ENCODE assay signal across 8 cellular contexts in the genomic region with DNA sequence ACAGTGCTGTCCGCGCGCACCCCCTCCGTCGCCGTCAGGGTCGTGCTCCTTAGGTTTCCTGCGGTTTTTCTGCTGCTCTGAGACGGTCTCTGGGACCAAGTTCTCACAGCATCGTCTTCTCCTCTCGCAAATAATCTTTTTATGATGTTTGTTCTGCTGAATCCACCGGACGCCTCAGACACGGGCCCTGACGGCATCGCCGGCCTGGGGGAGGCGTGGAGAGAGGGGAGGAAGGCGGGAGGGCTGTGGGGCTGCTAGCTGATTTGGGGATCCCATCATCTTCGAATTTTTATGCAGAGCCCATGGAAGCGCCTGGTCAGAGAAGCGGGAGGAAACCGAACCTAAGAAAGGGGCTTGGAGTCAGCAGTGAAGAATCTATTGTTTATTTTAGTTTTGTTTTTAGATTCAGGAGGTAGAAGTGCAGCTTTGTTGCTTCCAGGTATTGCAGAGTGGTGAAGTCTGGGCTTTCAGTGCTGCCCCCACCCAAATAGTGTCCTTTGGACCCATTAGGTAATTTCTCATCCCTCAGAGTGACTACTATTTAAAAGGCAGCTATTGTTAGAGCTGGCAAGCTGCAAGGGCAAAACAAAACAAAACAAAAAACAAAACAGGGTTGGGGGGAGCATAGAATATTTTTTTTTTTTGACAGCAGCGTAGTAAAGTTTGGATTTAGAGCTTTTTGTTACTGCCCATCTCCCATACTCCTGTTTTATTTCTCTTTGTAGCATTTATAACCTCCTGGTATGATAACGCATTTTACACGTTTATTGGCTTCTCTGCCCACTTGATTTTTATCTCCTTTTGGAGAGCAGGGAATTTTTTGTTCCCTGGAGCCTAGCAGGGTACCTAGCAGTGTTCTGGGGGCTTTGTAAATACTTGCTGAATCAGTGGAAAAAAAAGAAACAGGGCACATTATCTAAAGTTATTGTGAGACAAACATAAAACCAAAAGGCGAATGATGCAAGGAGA.
DNase-seq lines count a peak whose midpoint lies in the region; ATAC-seq and TF ChIP-seq lines count a peak whose summit lies in the region.

No MANE protein-coding gene starts in this region.

- no peaks in the 10 kb centered on the region for H3K9me3 ChIP-seq in cardiac muscle cell (ENCODE audit: low read depth)
- no peaks in the 10 kb centered on the region for H3K9me3 ChIP-seq in psoas muscle

- DNase-seq in D341Med (ENCODE audit: low spot score) (peak; percentile 33), cardiac muscle cell (ENCODE audit: low read depth in 1 of 2, low spot score in 1 of 2) (peak in 1 of 2 donors; percentile 45), psoas muscle (no peak), iPS-NIHi11 (ENCODE audit: low spot score) (no peak), AML-193 (lab: John Stamatoyannopoulos, UW) (no peak)
- DNase-seq in activated T-helper 2 cell treated with anti-CD3 and anti-CD28 coated beads, Interferon-gamma antibody, Interleukin-2, Interleukin-4, amounts not matched to agents 10 μg/mL and 5 μg/mL and 100 μg/mL, durations not matched to agents 14 hours and 24 hours and 36 hours (ENCODE audit: low spot score) = no peak

- peak overlapping the region; percentile 93 for H3K27ac Mint-ChIP-seq in activated T-helper 2 cell treated with anti-CD3 and anti-CD28 coated beads, Interferon-gamma antibody, Interleukin-2, Interleukin-4, amounts not matched to agents 10 μg/mL and 5 μg/mL and 100 μg/mL, durations not matched to agents 14 hours and 24 hours and 36 hours

- H3K4me3 ChIP-seq in cardiac muscle cell = peak overlapping the region; percentile 46
- peak overlapping the region; percentile 92 for H3K4me3 ChIP-seq in psoas muscle

- no peak overlapping the region for H3K27ac ChIP-seq in cardiac muscle cell
- peak overlapping the region; percentile 92 for H3K27ac ChIP-seq in psoas muscle

- ATAC-seq in GM19455 (IDR thresholded peaks at IDR 0.05; ENCODE audit: unreplicated experiment) (peak; percentile 36), HG03469 (IDR thresholded peaks at IDR 0.05; ENCODE audit: unreplicated experiment) (peak; percentile 1), psoas muscle (peak; percentile 26 to 69 (median 50))

- no peaks in the 10 kb centered on the region for H3K9me3 Mint-ChIP-seq in activated T-helper 2 cell treated with anti-CD3 and anti-CD28 coated beads, Interferon-gamma antibody, Interleukin-2, Interleukin-4, amounts not matched to agents 10 μg/mL and 5 μg/mL and 100 μg/mL, durations not matched to agents 14 hours and 24 hours and 36 hours

- intact Hi-C loops in activated T-helper 2 cell treated with anti-CD3 and anti-CD28 coated beads, Interferon-gamma antibody, Interleukin-2, Interleukin-4, amounts not matched to agents 10 μg/mL and 5 μg/mL and 100 μg/mL, durations not matched to agents 14 hours and 24 hours and 36 hours (cut with micrococcal nuclease) = loop anchor here (1.0 to 10.0 kb wide), 10 partner anchors 39 to 657 kb away; partner anchors contain the start of genes BMI1, DNAJC1 and MSRB2
- intact Hi-C loops in psoas muscle (cut with DNase I) = loop anchor here (2.0 to 10.0 kb wide), 6 partner anchors 93 to 186 kb away; partner anchors contain the start of gene SPAG6 (in 1 of the 2)

- 6 to 8% (median 6%) methylated on average over 27 of the region's 27 CpGs for WGBS in psoas muscle, 3 donors

- TF ChIP-seq CTCF in cardiac muscle cell (IDR thresholded peaks at IDR 0.05; ENCODE audit: low read depth, low read length) = no peak
- TF ChIP-seq CTCF in psoas muscle (IDR thresholded peaks at IDR 0.05) = no peak

- H3K4me1 Mint-ChIP-seq in activated T-helper 2 cell treated with anti-CD3 and anti-CD28 coated beads, Interferon-gamma antibody, Interleukin-2, Interleukin-4, amounts not matched to agents 10 μg/mL and 5 μg/mL and 100 μg/mL, durations not matched to agents 14 hours and 24 hours and 36 hours (ENCODE audit: low read depth) = peaks cover 41% of the 10 kb centered on the region

- H3K4me1 ChIP-seq in cardiac muscle cell (ENCODE audit: low read depth) (no peaks in the 10 kb centered on the region), psoas muscle (peaks cover 9% of the 10 kb centered on the region)

- peaks cover 79% of the 10 kb centered on the region for H3K27me3 ChIP-seq in cardiac muscle cell
- no peaks in the 10 kb centered on the region for H3K27me3 ChIP-seq in psoas muscle (ENCODE audit: insufficient read depth in 3 of 3, low read length in 2 of 3)

- H3K27me3 Mint-ChIP-seq in activated T-helper 2 cell treated with anti-CD3 and anti-CD28 coated beads, Interferon-gamma antibody, Interleukin-2, Interleukin-4, amounts not matched to agents 10 μg/mL and 5 μg/mL and 100 μg/mL, durations not matched to agents 14 hours and 24 hours and 36 hours (ENCODE audit: low read depth) = peaks cover 13% of the 10 kb centered on the region

- H3K36me3 ChIP-seq in cardiac muscle cell (no peaks in the 10 kb centered on the region), psoas muscle (ENCODE audit: insufficient read depth in 1 of 2, low read depth in 1 of 2) (no peaks in the 10 kb centered on the region)

- H3K4me3 Mint-ChIP-seq in activated T-helper 2 cell treated with anti-CD3 and anti-CD28 coated beads, Interferon-gamma antibody, Interleukin-2, Interleukin-4, amounts not matched to agents 10 μg/mL and 5 μg/mL and 100 μg/mL, durations not matched to agents 14 hours and 24 hours and 36 hours (ENCODE audit: low read depth) = peak overlapping the region; percentile 89

- peaks cover 4% of the 10 kb centered on the region for H3K36me3 Mint-ChIP-seq in activated T-helper 2 cell treated with anti-CD3 and anti-CD28 coated beads, Interferon-gamma antibody, Interleukin-2, Interleukin-4, amounts not matched to agents 10 μg/mL and 5 μg/mL and 100 μg/mL, durations not matched to agents 14 hours and 24 hours and 36 hours (ENCODE audit: low read depth)
